Comparison of ENCODE assay signal across 21 cellular contexts in genomic region chr12:51540996-51541395, GRCh38. TPM values are rescaled to one million over a fixed set of nuclear protein-coding genes. Genes with fewer than 3 reads are reported as not detected.
A peak's percentile ranks its signal among the peaks of the same experiment; 100 is the strongest.
DNase-seq lines count a peak whose midpoint lies in the region; ATAC-seq and TF ChIP-seq lines count a peak whose summit lies in the region.
"Had no signal": no experiment of that assay in that cellular context is flagged by ENCODE, and none has a peak within 500 bp of the region (broad histone marks: within the 10 kb centered on the region; RNA-seq: fewer than 3 reads in every experiment).

No MANE protein-coding gene starts in this region.

- no peaks in the 10 kb centered on the region for H4K20me1 ChIP-seq in GM23338 (replicated peaks; ENCODE audit: insufficient read depth)
- H4K20me1 ChIP-seq: BLaER1 had no signal

- no peaks in the 10 kb centered on the region; the same call in 1 of the 3 replicates for H3K9me3 Mint-ChIP-seq in GM23338
- peaks cover 5% of the 10 kb centered on the region for H3K9me3 Mint-ChIP-seq in nephron progenitor cell

- peak overlapping the region; percentile 47; the same call in 1 of the 2 replicates for H2AFZ ChIP-seq in GM23338

- H3K27ac ChIP-seq in GM23338 (ENCODE audit: low read depth): no peak overlapping the region
- H3K27ac ChIP-seq: BLaER1 had no signal

- TF ChIP-seq CTCF in GM23338 (conservative IDR thresholded peaks at IDR 0.05; ENCODE audit: low read depth in 2 of 2) (no peak), nephron progenitor cell (IDR thresholded peaks at IDR 0.05) (no peak)

- ATAC-seq in GM23338 (no peak), HG02763 (IDR thresholded peaks at IDR 0.05; ENCODE audit: unreplicated experiment) (no peak)

- 0 out of 2 replicates have a peak, but pooled peaks cover 3% of the 10 kb centered on the region for H3F3A ChIP-seq in GM23338 (replicated peaks; ENCODE audit: low read depth)

- H3K4me3 ChIP-seq in GM23338: no peak overlapping the region
- H3K4me3 ChIP-seq: BLaER1 had no signal

- H3K27me3 ChIP-seq in GM23338 (ENCODE audit: insufficient read depth): no peaks in the 10 kb centered on the region
- H3K27me3 ChIP-seq: BE2C, BLaER1 had no signal

- no peaks in the 10 kb centered on the region; the same call in 1 of the 2 replicates for H3K36me3 ChIP-seq in GM23338 (ENCODE audit: insufficient read depth)
- H3K36me3 ChIP-seq: BE2C, BLaER1 had no signal

- peak; percentile 29 for DNase-seq in EH (ENCODE audit: low read depth)
- DNase-seq in GM23338 (ENCODE audit: low spot score): no peak
- no peak for DNase-seq in nephron progenitor cell
- DNase-seq in activated CD4-positive, alpha-beta T cell treated with anti-CD3 and anti-CD28 coated beads for 1 hour: no peak
- DNase-seq: 8988T; ACHN; BE2C; C1 segment of cervical spinal cord; CD4-positive, alpha-beta memory T cell; CD4-positive, CD25-positive, alpha-beta regulatory T cell; CD8-positive, alpha-beta memory T cell; COR-L47; DMS 273 treated with DMSO at 0.1 percent for 48 hours; DMS153; DMS53; DMS79; DND-41; GF-D8 had no signal

- H3K4me3 Mint-ChIP-seq in GM23338 (no peak overlapping the region), nephron progenitor cell (no peak overlapping the region)
- H3K4me3 Mint-ChIP-seq: CD14-positive monocyte; CD4-positive, alpha-beta memory T cell; CD4-positive, CD25-positive, alpha-beta regulatory T cell; CD8-positive, alpha-beta memory T cell had no signal

- H3K27ac Mint-ChIP-seq in GM23338: no peak overlapping the region
- H3K27ac Mint-ChIP-seq in nephron progenitor cell: peak overlapping the region; percentile 4
- H3K27ac Mint-ChIP-seq: CD4-positive, alpha-beta memory T cell; CD4-positive, CD25-positive, alpha-beta regulatory T cell; CD8-positive, alpha-beta memory T cell had no signal

- no peaks in the 10 kb centered on the region for H3K79me2 ChIP-seq in GM23338 (replicated peaks; ENCODE audit: insufficient read depth)

- H3K4me1 Mint-ChIP-seq in GM23338 (peaks cover 42% of the 10 kb centered on the region), nephron progenitor cell (peaks cover 18% of the 10 kb centered on the region)
- H3K4me1 Mint-ChIP-seq: CD14-positive monocyte; CD4-positive, alpha-beta memory T cell; CD4-positive, CD25-positive, alpha-beta regulatory T cell; CD8-positive, alpha-beta memory T cell had no signal

- H3K9me2 ChIP-seq in GM23338 (ENCODE audit: insufficient read depth): no peaks in the 10 kb centered on the region

- H3K4me2 ChIP-seq in GM23338: no peak overlapping the region
- H3K4me2 ChIP-seq: BLaER1 had no signal

- H3K27me3 Mint-ChIP-seq in GM23338 (ENCODE audit: insufficient read depth, low read depth, poor library complexity): peaks cover 11% of the 10 kb centered on the region
- peaks cover 6% of the 10 kb centered on the region for H3K27me3 Mint-ChIP-seq in nephron progenitor cell (ENCODE audit: low read depth, poor library complexity)

- peaks cover 16% of the 10 kb centered on the region for H3K4me1 ChIP-seq in GM23338 (ENCODE audit: insufficient read depth)
- H3K4me1 ChIP-seq: BE2C, BLaER1 had no signal

- H3K36me3 Mint-ChIP-seq in GM23338 (ENCODE audit: low read depth) (no peaks in the 10 kb centered on the region; the same call in 2 of the 3 replicates), nephron progenitor cell (ENCODE audit: low read depth) (peaks cover 5% of the 10 kb centered on the region)
- H3K36me3 Mint-ChIP-seq: CD14-positive monocyte; CD4-positive, alpha-beta memory T cell; CD4-positive, CD25-positive, alpha-beta regulatory T cell; CD8-positive, alpha-beta memory T cell had no signal

TF ChIP-seq in GM23338, 12 proteins besides CTCF, POLR2A, EP300 and RAD21 (continues in another document):
- TF ChIP-seq JUNB (IDR thresholded peaks at IDR 0.05; ENCODE audit: unreplicated experiment): no peak
- TF ChIP-seq EZH2phosphoT487 (IDR thresholded peaks at IDR 0.05; ENCODE audit: unreplicated experiment): no peak
- no peak for TF ChIP-seq CREB1 (CRISPR knock-in tag; IDR thresholded peaks at IDR 0.05; ENCODE audit: low read depth)
- no peak for TF ChIP-seq ZNF462 (CRISPR knock-in tag; IDR thresholded peaks at IDR 0.05)
- TF ChIP-seq REST (IDR thresholded peaks at IDR 0.05; ENCODE audit: unreplicated experiment): no peak
- no peak for TF ChIP-seq ZNF114 (CRISPR knock-in tag; IDR thresholded peaks at IDR 0.05)
- no peak for TF ChIP-seq ZNF331 (CRISPR knock-in tag; IDR thresholded peaks at IDR 0.05; ENCODE audit: low read depth)

RNA-seq across cellular contexts. Expression of gene SCN8A, which starts 50.0 kb away (rescaled TPM):
- 10.0 and 23.9 TPM in 2 replicates for total RNA-seq in GM23338 (2014; rRNA removed; shearing (Covaris generic))
- polyA plus RNA-seq in GM23338 (2016; fragmentation: Nextera tagmentation; extraction: Ambion mirVana): 2.9 and 4.6 TPM in 2 replicates
